In genomic region chr1:15584489-15585363, GRCh38 we compare ENCODE assay signal across 8 cellular contexts. TPM values are rescaled to one million over a fixed set of nuclear protein-coding genes. Genes with fewer than 3 reads are reported as not detected.
DNase-seq lines count a peak whose midpoint lies in the region; ATAC-seq and TF ChIP-seq lines count a peak whose summit lies in the region.

Gene AGMAT, minus strand, starts transcription at chr1:15585051. Its CDS starts 84 bp downstream, at chr1:15584967.

- peaks cover 6% of the 10 kb centered on the region; the same call in 1 of the 2 replicates for H3K4me1 ChIP-seq in Caco-2
- H3K4me1 ChIP-seq in rectal smooth muscle tissue (ENCODE audit: control insufficient read depth, insufficient read depth, low read length), result no peaks in the 10 kb centered on the region

- TF ChIP-seq CTCF in Caco-2 (IDR thresholded peaks at IDR 0.05; ENCODE audit: insufficient read depth in 1 of 2, low read depth in 1 of 2, low read length in 1 of 2, severe bottlenecking in 1 of 2, unreplicated experiment in 1 of 2) (peak; percentile 43 to 57), glutamatergic neuron (IDR thresholded peaks at IDR 0.05; ENCODE audit: partially characterized antibody, unreplicated experiment) (peak; percentile 45)

- BruUV-seq in Caco-2 (replicated peaks; lab: Mats Ljungman, UMichigan), result TSS peak; percentile 56

- no peaks in the 10 kb centered on the region for H3K9me3 Mint-ChIP-seq in Caco-2 (ENCODE audit: unreplicated experiment)
- no peaks in the 10 kb centered on the region for H3K9me3 Mint-ChIP-seq in activated T-helper 17 cell treated with anti-CD3 and anti-CD28 coated beads, Interleukin-2, amount 50 U/mL, for 72 hours
- peaks cover 6% of the 10 kb centered on the region for H3K9me3 Mint-ChIP-seq in glutamatergic neuron (ENCODE audit: unreplicated experiment)

- ATAC-seq in GM21529 (IDR thresholded peaks at IDR 0.05; ENCODE audit: unreplicated experiment), result peak; percentile 47
- ATAC-seq in activated T-helper 17 cell treated with anti-CD3 and anti-CD28 coated beads, Interleukin-2, amount 50 U/mL, for 72 hours (replicated peaks), result peak; percentile 88
- ATAC-seq in HG02870 (IDR thresholded peaks at IDR 0.05; ENCODE audit: unreplicated experiment), result no peak

- DNase-seq in Caco-2 (peak; percentile 77 to 81), NOMO-1 treated with dmso at 0.1 percent for 144 hours (lab: John Stamatoyannopoulos, UW; ENCODE audit: unreplicated experiment) (peak; percentile 39), glutamatergic neuron (peak; percentile 70), anterior cingulate cortex (lab: John Stamatoyannopoulos, UW) (no peak)

- peaks cover 30% of the 10 kb centered on the region for H3K36me3 Mint-ChIP-seq in Caco-2 (ENCODE audit: insufficient read depth, unreplicated experiment)
- H3K36me3 Mint-ChIP-seq in activated T-helper 17 cell treated with anti-CD3 and anti-CD28 coated beads, Interleukin-2, amount 50 U/mL, for 72 hours (ENCODE audit: low read depth), result peaks cover 20% of the 10 kb centered on the region
- H3K36me3 Mint-ChIP-seq in glutamatergic neuron (ENCODE audit: unreplicated experiment), result no peaks in the 10 kb centered on the region

- H3K4me1 Mint-ChIP-seq in Caco-2 (ENCODE audit: low read depth, unreplicated experiment) (no peaks in the 10 kb centered on the region), glutamatergic neuron (ENCODE audit: low read depth, unreplicated experiment) (no peaks in the 10 kb centered on the region)
- H3K4me1 Mint-ChIP-seq in activated T-helper 17 cell treated with anti-CD3 and anti-CD28 coated beads, Interleukin-2, amount 50 U/mL, for 72 hours, result peaks cover 8% of the 10 kb centered on the region

- peak within 1 kb of the TSS; percentile 76 for H3K4me3 Mint-ChIP-seq in Caco-2 (ENCODE audit: unreplicated experiment)
- H3K4me3 Mint-ChIP-seq in activated T-helper 17 cell treated with anti-CD3 and anti-CD28 coated beads, Interleukin-2, amount 50 U/mL, for 72 hours, result peak within 1 kb of the TSS; percentile 83
- H3K4me3 Mint-ChIP-seq in glutamatergic neuron (ENCODE audit: unreplicated experiment), result peak within 1 kb of the TSS; percentile 70

- H3K27me3 ChIP-seq in Caco-2 (replicated peaks; ENCODE audit: control insufficient read depth, insufficient read depth, low read length) (no peaks in the 10 kb centered on the region), rectal smooth muscle tissue (ENCODE audit: control insufficient read depth, insufficient read depth, low read length) (no peaks in the 10 kb centered on the region)

- H3K9me3 ChIP-seq in Caco-2, result no peaks in the 10 kb centered on the region

- H3K36me3 ChIP-seq in Caco-2 (ENCODE audit: control insufficient read depth, insufficient read depth, low read length) (no peaks in the 10 kb centered on the region), rectal smooth muscle tissue (ENCODE audit: control insufficient read depth, insufficient read depth, low read length) (no peaks in the 10 kb centered on the region)

- H3K9ac ChIP-seq in rectal smooth muscle tissue (ENCODE audit: low read length), result no peak within 1 kb of the TSS

- H3K4me3 ChIP-seq in Caco-2 (ENCODE audit: low read depth, low read length), result peak within 1 kb of the TSS; percentile 91
- peak within 1 kb of the TSS; percentile 68 for H3K4me3 ChIP-seq in rectal smooth muscle tissue (ENCODE audit: low read length)

- intact Hi-C loops in Caco-2 (cut with micrococcal nuclease; ENCODE audit: unreplicated experiment), result loop anchor here (2.0 kb wide), 1 partner anchor 32 kb away; the partner anchor contains the start of gene DDI2

- H3K27ac Mint-ChIP-seq in Caco-2 (ENCODE audit: unreplicated experiment), result peak within 1 kb of the TSS; percentile 61
- peak within 1 kb of the TSS; percentile 72 for H3K27ac Mint-ChIP-seq in activated T-helper 17 cell treated with anti-CD3 and anti-CD28 coated beads, Interleukin-2, amount 50 U/mL, for 72 hours
- H3K27ac Mint-ChIP-seq in glutamatergic neuron (ENCODE audit: unreplicated experiment), result no peak within 1 kb of the TSS

- CTCF ChIA-PET in Caco-2 (lab: Charles Lee), result no interaction called here

- no peaks in the 10 kb centered on the region for H3K27me3 Mint-ChIP-seq in Caco-2 (ENCODE audit: insufficient read depth, unreplicated experiment)
- H3K27me3 Mint-ChIP-seq in activated T-helper 17 cell treated with anti-CD3 and anti-CD28 coated beads, Interleukin-2, amount 50 U/mL, for 72 hours, result no peaks in the 10 kb centered on the region
- peaks cover 2% of the 10 kb centered on the region for H3K27me3 Mint-ChIP-seq in glutamatergic neuron (ENCODE audit: unreplicated experiment)

- POLR2A ChIA-PET in Caco-2 (lab: Charles Lee), result interaction anchor here (0.6 to 1.0 kb wide), 2 partner anchors 18 to 26 kb away, joined by 4 to 7 read pairs; no protein-coding TSS in a partner anchor

- no peak within 1 kb of the TSS for H3K27ac ChIP-seq in rectal smooth muscle tissue (ENCODE audit: low read depth, low read length)

RNA-seq across cellular contexts. Expression of gene AGMAT, which starts in this region (rescaled TPM):
- total RNA-seq in Caco-2 (2022) (46.5 and 48.3 TPM in 2 replicates), glutamatergic neuron (ENCODE audit: unreplicated experiment) (0.22 TPM)
- 10 to 100 TPM in 1 of 2 donors, 1 to 10 TPM in 1; 9.7 to 16.6 TPM for total RNA-seq in activated T-helper 17 cell treated with anti-CD3 and anti-CD28 coated beads, Interleukin-2, amount 50 U/mL, for 72 hours

Comparison
In these comparisons a context has a peak if more than half of its experiments do, and no peak if none do; other contexts are left out.
1. Peak in DNase-seq in glutamatergic neuron; RNA of the gene not detected or under 1 TPM.
2. DNase-seq: peak in Caco-2 (2 of 2) and NOMO-1 treated with dmso at 0.1 percent for 144 hours (single experiment); none in anterior cingulate cortex (0 of 58).
3. Peak in every context shown above with its lines, with median percentiles within 50 percentile points of each other: H3K4me3 Mint-ChIP-seq.